In the genomic region with DNA sequence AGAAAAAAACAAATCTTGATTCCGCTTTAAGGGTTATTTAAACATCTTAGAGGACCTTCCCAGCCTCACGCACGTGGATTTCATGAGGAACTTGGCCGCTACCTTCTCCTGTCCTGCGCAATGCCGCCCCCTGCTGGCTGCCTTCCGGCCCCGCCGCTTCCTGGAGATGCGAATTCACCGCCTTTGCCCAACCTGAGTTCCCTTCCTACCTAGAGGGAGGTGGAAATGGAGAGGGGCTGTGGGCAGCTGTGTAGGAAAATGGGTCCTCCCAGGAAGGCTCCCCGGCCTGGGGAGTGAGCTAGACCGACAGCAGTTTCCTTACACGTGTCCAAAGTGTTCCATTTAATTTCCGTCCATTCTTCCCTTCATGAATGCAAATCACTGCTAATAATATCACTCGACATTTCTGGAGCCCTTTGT, we compare ENCODE assay signal across 8 cellular contexts. TPM values are rescaled to one million over a fixed set of nuclear protein-coding genes. Genes with fewer than 3 reads are reported as not detected.
DNase-seq lines count a peak whose midpoint lies in the region; ATAC-seq and TF ChIP-seq lines count a peak whose summit lies in the region.

No MANE protein-coding gene starts in this region.

- peak in 1 of 3 donors; percentile 53 for TF ChIP-seq CTCF in lower leg skin (IDR thresholded peaks at IDR 0.05)

- ATAC-seq in HG02759 (IDR thresholded peaks at IDR 0.05; ENCODE audit: unreplicated experiment): peak; percentile 46

- 11 to 12% methylated on average over 16 of the region's 16 CpGs for WGBS in lower leg skin, 2 donors

- TF ChIP-seq POLR2A in lower leg skin (IDR thresholded peaks at IDR 0.05): no peak

- DNase-seq in DMS 273 treated with DMSO at 0.1 percent for 48 hours (lab: John Stamatoyannopoulos, UW): peak; percentile 36
- peak; percentile 58 for DNase-seq in NCI-H69 (lab: John Stamatoyannopoulos, UW)
- DNase-seq in activated CD4-positive, alpha-beta T cell treated with anti-CD3 and anti-CD28 coated beads, Interleukin-2, amount 50 U/mL, for 48 hours: peak; percentile 92 to 93
- DNase-seq in dermis blood vessel endothelial cell: peak; percentile 86
- DNase-seq in lower leg skin (ENCODE audit: low spot score in 2 of 2): peak; percentile 67 to 95
- DNase-seq in stimulated activated CD4-positive, alpha-beta T cell treated with anti-CD3 and anti-CD28 coated beads, Interleukin-4, amount 100 ng/mL, for 48 hours (ENCODE audit: low read depth in 2 of 2): peak; percentile 81 to 93
- DNase-seq in NCI-H446 treated with DMSO at 0.1 percent for 48 hours (lab: John Stamatoyannopoulos, UW): no peak

- H3K4me3 ChIP-seq in lower leg skin (ENCODE audit: low read depth, poor library complexity, severe bottlenecking): no peak overlapping the region

- intact Hi-C loops in lower leg skin (cut with DNase I; ENCODE audit: low total_unique reads): loop anchor here (5.0 to 10.0 kb wide), 2 partner anchors 1009 to 1122 kb away; no protein-coding TSS in a partner anchor

RNA-seq across cellular contexts. Expression of gene ABCC12, which starts 1.0 kb away (rescaled TPM):
- total RNA-seq in dermis blood vessel endothelial cell (not detected in 2 replicates), lower leg skin (under 1 TPM in 1 of 4 donors, not detected in 3; 0.16 TPM)
